1 cellular context compared by ENCODE assay signal in the genomic region with DNA sequence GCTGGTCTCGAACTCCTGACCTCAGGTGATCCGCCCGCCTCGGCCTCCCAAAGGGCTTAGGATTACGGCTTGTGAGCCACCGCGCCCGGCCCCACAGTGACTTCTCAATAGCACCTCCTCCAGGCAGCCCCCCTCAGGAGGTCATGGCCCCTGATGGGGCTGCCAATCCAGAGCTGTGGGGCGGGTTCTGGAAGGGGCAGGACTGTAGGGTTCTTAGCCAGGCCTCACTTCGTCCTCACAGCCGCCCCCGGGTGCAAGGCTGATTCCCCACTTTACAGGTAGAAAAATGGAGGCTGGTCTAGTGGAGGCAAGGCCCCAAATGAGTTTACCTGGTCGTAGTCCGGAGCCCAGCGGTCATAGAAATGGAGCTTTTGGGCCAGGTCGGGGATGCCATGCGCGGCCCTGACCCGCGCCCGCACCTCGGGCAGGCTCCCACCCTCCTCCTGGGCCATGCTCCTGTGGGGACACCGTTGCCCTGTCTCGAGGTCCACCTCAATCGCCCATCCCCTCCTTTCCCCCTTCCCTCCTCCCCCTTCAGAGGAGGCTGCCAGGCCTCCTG.
TF ChIP-seq lines count a peak whose summit lies in the region.

No MANE protein-coding gene starts in this region.

TF ChIP-seq in K562, 482 proteins besides CTCF, POLR2A, EP300 and RAD21:
- peak; percentile 73 for TF ChIP-seq ZFP36 (IDR thresholded peaks at IDR 0.05; ENCODE audit: low read depth, low read length, partially characterized antibody)
- TF ChIP-seq RUNX1 (IDR thresholded peaks at IDR 0.05; ENCODE audit: low read depth): no peak
- TF ChIP-seq EGR1 (conservative IDR thresholded peaks at IDR 0.05): peak; percentile 36; the same call in 1 of the 2 replicates
- 0 out of 4 replicates have a peak, but pooled peaks of 1 of the 2 experiments have one; percentile 10 for TF ChIP-seq MAZ (CRISPR knock-in tag; conservative IDR thresholded peaks at IDR 0.05 in 1 of 2, IDR thresholded peaks at IDR 0.05 in 1 of 2)
- TF ChIP-seq, protein P1, sequence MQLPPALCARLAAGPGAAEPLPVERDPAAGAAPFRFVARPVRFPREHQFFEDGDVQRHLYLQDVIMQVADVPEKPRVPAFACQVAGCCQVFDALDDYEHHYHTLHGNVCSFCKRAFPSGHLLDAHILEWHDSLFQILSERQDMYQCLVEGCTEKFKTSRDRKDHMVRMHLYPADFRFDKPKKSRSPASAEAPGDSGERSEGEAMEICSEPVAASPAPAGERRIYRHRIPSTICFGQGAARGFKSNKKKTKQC (CRISPR knock-in tag; IDR thresholded peaks at IDR 0.05): peak; percentile 73
- TF ChIP-seq, protein P2, sequence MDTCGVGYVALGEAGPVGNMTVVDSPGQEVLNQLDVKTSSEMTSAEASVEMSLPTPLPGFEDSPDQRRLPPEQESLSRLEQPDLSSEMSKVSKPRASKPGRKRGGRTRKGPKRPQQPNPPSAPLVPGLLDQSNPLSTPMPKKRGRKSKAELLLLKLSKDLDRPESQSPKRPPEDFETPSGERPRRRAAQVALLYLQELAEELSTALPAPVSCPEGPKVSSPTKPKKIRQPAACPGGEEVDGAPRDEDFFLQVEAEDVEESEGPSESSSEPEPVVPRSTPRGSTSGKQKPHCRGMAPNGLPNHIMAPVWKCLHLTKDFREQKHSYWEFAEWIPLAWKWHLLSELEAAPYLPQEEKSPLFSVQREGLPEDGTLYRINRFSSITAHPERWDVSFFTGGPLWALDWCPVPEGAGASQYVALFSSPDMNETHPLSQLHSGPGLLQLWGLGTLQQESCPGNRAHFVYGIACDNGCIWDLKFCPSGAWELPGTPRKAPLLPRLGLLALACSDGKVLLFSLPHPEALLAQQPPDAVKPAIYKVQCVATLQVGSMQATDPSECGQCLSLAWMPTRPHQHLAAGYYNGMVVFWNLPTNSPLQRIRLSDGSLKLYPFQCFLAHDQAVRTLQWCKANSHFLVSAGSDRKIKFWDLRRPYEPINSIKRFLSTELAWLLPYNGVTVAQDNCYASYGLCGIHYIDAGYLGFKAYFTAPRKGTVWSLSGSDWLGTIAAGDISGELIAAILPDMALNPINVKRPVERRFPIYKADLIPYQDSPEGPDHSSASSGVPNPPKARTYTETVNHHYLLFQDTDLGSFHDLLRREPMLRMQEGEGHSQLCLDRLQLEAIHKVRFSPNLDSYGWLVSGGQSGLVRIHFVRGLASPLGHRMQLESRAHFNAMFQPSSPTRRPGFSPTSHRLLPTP (IDR thresholded peaks at IDR 0.05; ENCODE audit: borderline replicate concordance, extremely low read depth, insufficient read length): peak; percentile 18
- peak; percentile 57 for TF ChIP-seq PCBP1 (IDR thresholded peaks at IDR 0.05; ENCODE audit: low read depth, low read length, poor library complexity, severe bottlenecking)
- TF ChIP-seq, protein P3, sequence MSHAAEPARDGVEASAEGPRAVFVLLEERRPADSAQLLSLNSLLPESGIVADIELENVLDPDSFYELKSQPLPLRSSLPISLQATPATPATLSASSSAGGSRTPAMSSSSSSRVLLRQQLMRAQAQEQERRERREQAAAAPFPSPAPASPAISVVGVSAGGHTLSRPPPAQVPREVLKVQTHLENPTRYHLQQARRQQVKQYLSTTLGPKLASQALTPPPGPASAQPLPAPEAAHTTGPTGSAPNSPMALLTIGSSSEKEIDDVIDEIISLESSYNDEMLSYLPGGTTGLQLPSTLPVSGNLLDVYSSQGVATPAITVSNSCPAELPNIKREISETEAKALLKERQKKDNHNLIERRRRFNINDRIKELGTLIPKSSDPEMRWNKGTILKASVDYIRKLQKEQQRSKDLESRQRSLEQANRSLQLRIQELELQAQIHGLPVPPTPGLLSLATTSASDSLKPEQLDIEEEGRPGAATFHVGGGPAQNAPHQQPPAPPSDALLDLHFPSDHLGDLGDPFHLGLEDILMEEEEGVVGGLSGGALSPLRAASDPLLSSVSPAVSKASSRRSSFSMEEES (CRISPR knock-in tag; IDR thresholded peaks at IDR 0.05): no peak
- TF ChIP-seq CBX1 (IDR thresholded peaks at IDR 0.05; ENCODE audit: low read depth): peak; percentile 48; the same call in 1 of the 2 replicates
- TF ChIP-seq ZNF263 (CRISPR knock-in tag; IDR thresholded peaks at IDR 0.05; ENCODE audit: borderline replicate concordance): 0 out of 2 replicates have a peak, but pooled peaks have one; percentile 42
- TF ChIP-seq BCOR (IDR thresholded peaks at IDR 0.05): peak; percentile 52; the same call in 1 of the 2 replicates
- TF ChIP-seq RCOR1 (IDR thresholded peaks at IDR 0.05; ENCODE audit: borderline replicate concordance in 1 of 2, low read depth in 2 of 2, low read length in 2 of 2): no peak
- TF ChIP-seq ZFX (CRISPR knock-in tag; IDR thresholded peaks at IDR 0.05): peak; percentile 39; the same call in 1 of the 2 replicates
- no peak for TF ChIP-seq BRCA1 (IDR thresholded peaks at IDR 0.05)
- TF ChIP-seq BRCA1 (CRISPR knock-in tag; IDR thresholded peaks at IDR 0.05): 0 out of 2 replicates have a peak, but pooled peaks have one; percentile 65
- TF ChIP-seq ZNF408 (CRISPR knock-in tag; IDR thresholded peaks at IDR 0.05; ENCODE audit: low read depth): no peak
- TF ChIP-seq ZBTB33 (CRISPR knock-in tag; IDR thresholded peaks at IDR 0.05): peak; percentile 97
- TF ChIP-seq HMGN3 (IDR thresholded peaks at IDR 0.05; ENCODE audit: borderline replicate concordance, extremely low read depth, insufficient read length, low read depth, low read length): peak; percentile 3
- 0 out of 4 replicates have a peak, but pooled peaks of 1 of the 2 experiments have one; percentile 14 for TF ChIP-seq FOXA3 (CRISPR knock-in tag; conservative IDR thresholded peaks at IDR 0.05 in 1 of 2, IDR thresholded peaks at IDR 0.05 in 1 of 2)
- TF ChIP-seq, protein P4, sequence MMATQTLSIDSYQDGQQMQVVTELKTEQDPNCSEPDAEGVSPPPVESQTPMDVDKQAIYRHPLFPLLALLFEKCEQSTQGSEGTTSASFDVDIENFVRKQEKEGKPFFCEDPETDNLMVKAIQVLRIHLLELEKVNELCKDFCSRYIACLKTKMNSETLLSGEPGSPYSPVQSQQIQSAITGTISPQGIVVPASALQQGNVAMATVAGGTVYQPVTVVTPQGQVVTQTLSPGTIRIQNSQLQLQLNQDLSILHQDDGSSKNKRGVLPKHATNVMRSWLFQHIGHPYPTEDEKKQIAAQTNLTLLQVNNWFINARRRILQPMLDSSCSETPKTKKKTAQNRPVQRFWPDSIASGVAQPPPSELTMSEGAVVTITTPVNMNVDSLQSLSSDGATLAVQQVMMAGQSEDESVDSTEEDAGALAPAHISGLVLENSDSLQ (IDR thresholded peaks at IDR 0.05): peak; percentile 53; the same call in 1 of the 2 replicates
- peak; percentile 30 for TF ChIP-seq CHD4 (IDR thresholded peaks at IDR 0.05; ENCODE audit: insufficient read depth, insufficient replicate concordance, low read depth, low read length, poor library complexity, severe bottlenecking)
- TF ChIP-seq KDM1A (IDR thresholded peaks at IDR 0.05): 0 out of 4 replicates have a peak, but pooled peaks of 1 of the 2 experiments have one; percentile 18
- TF ChIP-seq CREB1 (IDR thresholded peaks at IDR 0.05): no peak
- TF ChIP-seq CREB1 (CRISPR knock-in tag; IDR thresholded peaks at IDR 0.05): 0 out of 2 replicates have a peak, but pooled peaks have one; percentile 12
- no peak for TF ChIP-seq CC2D1A (IDR thresholded peaks at IDR 0.05)
- TF ChIP-seq PREB (CRISPR knock-in tag; IDR thresholded peaks at IDR 0.05): 0 out of 2 replicates have a peak, but pooled peaks have one; percentile 58
